Comparison of ENCODE assay signal across 12 cellular contexts in genomic region chr7:157018997-157019591, GRCh38. TPM values are rescaled to one million over a fixed set of nuclear protein-coding genes. Genes with fewer than 3 reads are reported as not detected.
A peak's percentile ranks its signal among the peaks of the same experiment; 100 is the strongest.
DNase-seq lines count a peak whose midpoint lies in the region; ATAC-seq and TF ChIP-seq lines count a peak whose summit lies in the region.
"Had no signal": no experiment of that assay in that cellular context is flagged by ENCODE, and none has a peak within 500 bp of the region (broad histone marks: within the 10 kb centered on the region; RNA-seq: fewer than 3 reads in every experiment).

No MANE protein-coding gene starts in this region.

- ATAC-seq in GM19351 (IDR thresholded peaks at IDR 0.05; ENCODE audit: unreplicated experiment) = no peak
- ATAC-seq: left lung had no signal

- H3K18ac ChIP-seq in trophoblast cell (ENCODE audit: low read length) = no peak overlapping the region

- WGBS in trophoblast cell (ENCODE audit: extremely low coverage, insufficient coverage, insufficient read length) = no CpG with 5 or more reads among the region's 45 CpGs

- no peak overlapping the region for H4K91ac ChIP-seq in trophoblast cell (ENCODE audit: low read depth, low read length)

- no peak for TF ChIP-seq CTCF in endothelial cell (IDR thresholded peaks at IDR 0.05; ENCODE audit: unreplicated experiment)

- H2BK5ac ChIP-seq in trophoblast cell (ENCODE audit: low read depth, low read length, poor library complexity) = no peak overlapping the region

- H3K4me1 ChIP-seq in trophoblast cell (ENCODE audit: control insufficient read depth in 1 of 2, insufficient read depth in 2 of 2, low read length in 2 of 2) = peaks cover 2 to 10% of the 10 kb centered on the region in 2 experiments

- H3K36me3 Mint-ChIP-seq in endothelial cell (ENCODE audit: low read depth, unreplicated experiment) = no peaks in the 10 kb centered on the region

- H3K14ac ChIP-seq in trophoblast cell (ENCODE audit: low read length) = no peak overlapping the region

- H2AK5ac ChIP-seq in trophoblast cell (ENCODE audit: low read length) = no peak overlapping the region

- H4K12ac ChIP-seq in trophoblast cell (ENCODE audit: low read depth, low read length) = no peak overlapping the region

- H2BK120ac ChIP-seq in trophoblast cell (ENCODE audit: insufficient read depth, low read length, poor library complexity) = no peak overlapping the region

- H2BK12ac ChIP-seq in trophoblast cell (ENCODE audit: low read length) = no peak overlapping the region

- no peak overlapping the region for H3K27ac ChIP-seq in trophoblast cell (ENCODE audit: low read depth, low read length)
- H3K27ac ChIP-seq: left lung had no signal

- H3K9ac ChIP-seq in trophoblast cell (ENCODE audit: low read length) = no peak overlapping the region

- no peaks in the 10 kb centered on the region for H3K79me1 ChIP-seq in trophoblast cell (ENCODE audit: low read length)

- no peak overlapping the region for H3K27ac Mint-ChIP-seq in endothelial cell (ENCODE audit: unreplicated experiment)

- no peaks in the 10 kb centered on the region for H3K36me3 ChIP-seq in trophoblast cell (ENCODE audit: control insufficient read depth in 1 of 2, insufficient read depth in 2 of 2, low read length in 2 of 2)
- H3K36me3 ChIP-seq: left lung had no signal

- H3K23ac ChIP-seq in trophoblast cell (ENCODE audit: low read length) = no peak overlapping the region

- H3K4me3 Mint-ChIP-seq in endothelial cell (ENCODE audit: unreplicated experiment) = peak overlapping the region; percentile 79

- H3K9me3 Mint-ChIP-seq in endothelial cell (ENCODE audit: unreplicated experiment) = no peaks in the 10 kb centered on the region

- H3K27me3 ChIP-seq in trophoblast cell (ENCODE audit: insufficient read depth, low read length) = peaks cover 91% of the 10 kb centered on the region

- H2AFZ ChIP-seq in trophoblast cell (ENCODE audit: insufficient read depth, low read length, poor library complexity) = no peak overlapping the region

- H3K9me3 ChIP-seq in trophoblast cell (ENCODE audit: insufficient read depth, low read depth, low read length) = peaks cover 20% of the 10 kb centered on the region
- H3K9me3 ChIP-seq: left lung had no signal

- no peak overlapping the region for H4K8ac ChIP-seq in trophoblast cell (ENCODE audit: low read depth, low read length)

- DNase-seq in NCI-H2171 treated with DMSO at 0.1 percent for 48 hours (lab: John Stamatoyannopoulos, UW) = peak; percentile 13
- no peak for DNase-seq in NCI-H2171 (lab: John Stamatoyannopoulos, UW)
- peak; percentile 67 for DNase-seq in NCI-H69 (lab: John Stamatoyannopoulos, UW)
- no peak for DNase-seq in endothelial cell (ENCODE audit: low spot score)
- DNase-seq in trophoblast cell = no peak
- no peak for DNase-seq in stimulated activated CD4-positive, alpha-beta T cell treated with anti-CD3 and anti-CD28 coated beads, Interleukin-12 subunit alpha, Interleukin-12 subunit beta, amount 100 ng/mL, for 4 hours
- no peak for DNase-seq in dedifferentiated amniotic fluid mesenchymal stem cell (ENCODE audit: extremely low spot score)
- DNase-seq: Karpas-422; NK-92 treated with Interleukin-12 subunit alpha and Interleukin-12 subunit beta, amount 100 ng/mL, for 24 hours had no signal

- no peak overlapping the region for H3K4me3 ChIP-seq in trophoblast cell (ENCODE audit: low read depth, low read length)
- H3K4me3 ChIP-seq: left lung had no signal

- no peak overlapping the region for H3K4ac ChIP-seq in trophoblast cell (ENCODE audit: low read depth, low read length)

- no peaks in the 10 kb centered on the region for H3K79me2 ChIP-seq in trophoblast cell (ENCODE audit: control insufficient read depth, insufficient read depth, low read length, poor library complexity)

- H3K4me1 Mint-ChIP-seq in endothelial cell (ENCODE audit: unreplicated experiment) = peaks cover 22% of the 10 kb centered on the region

- H3K27me3 Mint-ChIP-seq in endothelial cell (ENCODE audit: unreplicated experiment) = peaks cover 29% of the 10 kb centered on the region

- H3K4me2 ChIP-seq in trophoblast cell (ENCODE audit: low read length) = peak overlapping the region; percentile 39

RNA-seq across cellular contexts. Expression of gene MNX1, which starts 8.6 kb away (rescaled TPM):
- 3.8 TPM for total RNA-seq in endothelial cell (ENCODE audit: unreplicated experiment)
- 0.07 and 0.10 TPM in 2 replicates for polyA plus RNA-seq in trophoblast cell (2013)
- polyA plus RNA-seq: AG04450 had no signal

Comparison
In these comparisons a context has a peak if more than half of its experiments do, and no peak if none do; other contexts are left out.
1. DNase-seq: peak in NCI-H2171 treated with DMSO at 0.1 percent for 48 hours (single experiment) and NCI-H69 (single experiment); none in NCI-H2171 (single experiment), endothelial cell (single experiment), trophoblast cell (0 of 2), stimulated activated CD4-positive, alpha-beta T cell treated with anti-CD3 and anti-CD28 coated beads, Interleukin-12 subunit alpha, Interleukin-12 subunit beta, amount 100 ng/mL, for 4 hours (single experiment) and dedifferentiated amniotic fluid mesenchymal stem cell (single experiment).